24 cellular contexts compared by ENCODE assay signal in the genomic region with DNA sequence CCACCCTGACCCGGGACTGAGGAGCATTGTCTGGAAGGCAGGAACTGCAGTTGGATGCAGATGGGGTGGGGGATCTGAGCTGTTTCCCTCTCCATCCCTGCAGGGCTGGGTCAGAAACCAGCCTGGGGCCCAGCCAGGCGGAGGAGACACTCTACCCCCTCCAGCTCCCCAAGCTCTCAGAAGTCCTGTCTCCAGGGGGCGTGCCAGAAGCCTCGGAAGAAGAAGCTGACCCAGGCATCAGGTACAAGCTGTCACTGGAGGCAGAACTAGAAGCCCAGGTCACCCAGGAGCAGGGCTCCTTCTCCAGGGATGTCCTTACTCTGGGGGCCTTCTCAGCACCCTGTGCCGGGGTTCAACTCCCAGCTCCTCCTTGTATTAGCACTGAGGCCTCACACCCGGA. TPM values are rescaled to one million over a fixed set of nuclear protein-coding genes. Genes with fewer than 3 reads are reported as not detected.
DNase-seq lines count a peak whose midpoint lies in the region; ATAC-seq and TF ChIP-seq lines count a peak whose summit lies in the region.
"Had no signal": no experiment of that assay in that cellular context is flagged by ENCODE, and none has a peak within 500 bp of the region (broad histone marks: within the 10 kb centered on the region; RNA-seq: fewer than 3 reads in every experiment).

No MANE protein-coding gene starts in this region.

- no peak overlapping the region for H2AFZ ChIP-seq in hepatocyte

- no peak overlapping the region for H3K4me2 ChIP-seq in hepatocyte

- H3K27ac ChIP-seq in hepatocyte: no peak overlapping the region
- H3K27ac ChIP-seq: gastrocnemius medialis, left lung, upper lobe of left lung had no signal

- H3K4me3 ChIP-seq in AG10803 (ENCODE audit: low read length): no peak overlapping the region
- no peak overlapping the region for H3K4me3 ChIP-seq in hepatocyte
- H3K4me3 ChIP-seq: gastrocnemius medialis, left lung, MG63, upper lobe of left lung had no signal

- H3K79me2 ChIP-seq in hepatocyte: no peaks in the 10 kb centered on the region

- 69% methylated on average over 6 of the region's 6 CpGs for WGBS in hepatocyte (ENCODE audit: low lambda C conversion rate, missing lambda C conversion rate)

- no peaks in the 10 kb centered on the region for H3K36me3 ChIP-seq in hepatocyte (replicated peaks; ENCODE audit: insufficient read depth, low read depth)
- H3K36me3 ChIP-seq: gastrocnemius medialis, left lung, MG63, upper lobe of left lung had no signal

- TF ChIP-seq CTCF in AG10803 (conservative IDR thresholded peaks at IDR 0.05; ENCODE audit: low read length) (peak; percentile 19; the same call in 1 of the 2 replicates), GM13976 (IDR thresholded peaks at IDR 0.05; ENCODE audit: borderline replicate concordance, control extremely low read depth, extremely low read depth, insufficient read depth, missing control alignments) (no peak), hepatocyte (IDR thresholded peaks at IDR 0.05; ENCODE audit: poor library complexity) (peak; percentile 7)

- no peaks in the 10 kb centered on the region for H3K4me1 ChIP-seq in hepatocyte (ENCODE audit: insufficient read depth)
- H3K4me1 ChIP-seq: gastrocnemius medialis, left lung, upper lobe of left lung had no signal

- DNase-seq in AG10803 (ENCODE audit: low read depth): no peak
- DNase-seq in GM13976 (ENCODE audit: low spot score): peak; percentile 37
- DNase-seq in OCI-M1 (lab: John Stamatoyannopoulos, UW): peak; percentile 26
- no peak for DNase-seq in hepatocyte (ENCODE audit: low spot score)
- DNase-seq in EL: no peak
- DNase-seq in NCI-H1436 (lab: John Stamatoyannopoulos, UW): no peak
- no peak for DNase-seq in GM19238 (ENCODE audit: insufficient read length, low spot score)
- DNase-seq: ACHN; activated CD4-positive, alpha-beta memory T cell treated with anti-CD3 and anti-CD28 coated beads for 36 hours; activated naive CD8-positive, alpha-beta T cell treated with anti-CD3 and anti-CD28 coated beads, Interleukin-2, amount 10 ng/mL, durations not matched to agents 7 days and 5 days; activated T-cell treated with anti-CD3 and anti-CD28 coated beads, Interleukin-2, amount 50 U/mL, for 1 hour; CD4-positive, alpha-beta memory T cell; cortex of kidney; DMS79 treated with DMSO at 0.1 percent for 48 hours; gastrocnemius medialis; left lung; MG63; NCI-H1930; stimulated activated naive CD8-positive, alpha-beta T cell treated with anti-CD3 and anti-CD28 coated beads, Interleukin-15, amount 100 ng/mL, for 72 hours; upper lobe of left lung had no signal

- no peak for ATAC-seq in GM21529 (IDR thresholded peaks at IDR 0.05; ENCODE audit: unreplicated experiment)
- ATAC-seq: gastrocnemius medialis; left lung; sciatic nerve; stimulated activated naive CD8-positive, alpha-beta T cell treated with anti-CD3 and anti-CD28 coated beads, Interleukin-15, amount 100 ng/mL, for 72 hours had no signal

- H4K20me1 ChIP-seq in hepatocyte (ENCODE audit: insufficient read depth, poor library complexity, severe bottlenecking): no peaks in the 10 kb centered on the region

- H3K9me2 ChIP-seq in hepatocyte (replicated peaks; ENCODE audit: insufficient read depth): no peaks in the 10 kb centered on the region

- no peaks in the 10 kb centered on the region for H3K9me3 ChIP-seq in hepatocyte (ENCODE audit: low read depth)
- H3K9me3 ChIP-seq: gastrocnemius medialis, left lung, MG63, upper lobe of left lung had no signal

- H3K27me3 ChIP-seq in hepatocyte: no peaks in the 10 kb centered on the region
- H3K27me3 ChIP-seq: gastrocnemius medialis, MG63, upper lobe of left lung had no signal

- in situ Hi-C loops in GM13976 (cut with MboI; ENCODE audit: low sequenced_read_pairs, unreplicated experiment): no loop called here

RNA-seq across cellular contexts. Expression of gene SIX5, which starts 15.5 kb away (rescaled TPM):
- 12.1 and 17.0 TPM in 2 replicates for total RNA-seq in hepatocyte
- 12.6 and 15.6 TPM in 2 replicates for polyA plus RNA-seq in hepatocyte

RNA-seq across cellular contexts. Expression of gene MEIOSIN, which starts 20.3 kb away (rescaled TPM):
- total RNA-seq in hepatocyte: not detected in 2 replicates
- polyA plus RNA-seq in hepatocyte: not detected in 2 replicates
- total RNA-seq: activated CD4-positive, alpha-beta memory T cell treated with anti-CD3 and anti-CD28 coated beads for 36 hours; activated naive CD8-positive, alpha-beta T cell treated with anti-CD3 and anti-CD28 coated beads, Interleukin-2, amount 10 ng/mL, durations not matched to agents 7 days and 5 days; CD4-positive, alpha-beta memory T cell; gastrocnemius medialis; left lung; NCI-H460; osteocyte; sciatic nerve; upper lobe of left lung had no signal
- polyA plus RNA-seq: CD4-positive, alpha-beta memory T cell had no signal

RNA-seq across cellular contexts. Expression of gene FBXO46, which starts 22.9 kb away (rescaled TPM):
- total RNA-seq in hepatocyte: 4.6 and 7.5 TPM in 2 replicates
- 13.3 and 14.8 TPM in 2 replicates for polyA plus RNA-seq in hepatocyte

RNA-seq across cellular contexts. Expression of gene DMPK, which starts 28.7 kb away (rescaled TPM):
- total RNA-seq in hepatocyte: 25.2 and 71.4 TPM in 2 replicates
- 46.0 and 60.7 TPM in 2 replicates for polyA plus RNA-seq in hepatocyte

RNA-seq across cellular contexts. Expression of gene DMWD, which starts 39.1 kb away (rescaled TPM):
- 18.3 and 23.7 TPM in 2 replicates for total RNA-seq in hepatocyte
- 70.1 and 95.8 TPM in 2 replicates for polyA plus RNA-seq in hepatocyte

Comparison
In these comparisons a context has a peak if more than half of its experiments do, and no peak if none do; other contexts are left out.
1. DNase-seq: peak in GM13976 (single experiment) and OCI-M1 (single experiment); none in AG10803 (single experiment), hepatocyte (single experiment), EL (single experiment), NCI-H1436 (single experiment) and GM19238 (single experiment).